Comparison of ENCODE assay signal across 1 cellular context in genomic region chr17:76440722-76441362, GRCh38.
TF ChIP-seq lines count a peak whose summit lies in the region.

No MANE protein-coding gene starts in this region.

TF ChIP-seq in IMR-90, 13 proteins besides CTCF, POLR2A, EP300 and RAD21 (continued from another document):
- TF ChIP-seq ELK1 (IDR thresholded peaks at IDR 0.05; ENCODE audit: borderline replicate concordance, low read depth, low read length), result no peak
- TF ChIP-seq MXI1 (IDR thresholded peaks at IDR 0.05; ENCODE audit: borderline replicate concordance, low read depth, low read length), result no peak
- TF ChIP-seq MAFK (IDR thresholded peaks at IDR 0.05; ENCODE audit: low read depth, low read length), result peak; percentile 50; the same call in 1 of the 2 replicates
- TF ChIP-seq BHLHE40 (IDR thresholded peaks at IDR 0.05; ENCODE audit: low read depth, low read length), result no peak
- TF ChIP-seq NFE2L2 (IDR thresholded peaks at IDR 0.05; ENCODE audit: low read depth, low read length), result no peak
